Comparison of ENCODE assay signal across 8 cellular contexts in the genomic region with DNA sequence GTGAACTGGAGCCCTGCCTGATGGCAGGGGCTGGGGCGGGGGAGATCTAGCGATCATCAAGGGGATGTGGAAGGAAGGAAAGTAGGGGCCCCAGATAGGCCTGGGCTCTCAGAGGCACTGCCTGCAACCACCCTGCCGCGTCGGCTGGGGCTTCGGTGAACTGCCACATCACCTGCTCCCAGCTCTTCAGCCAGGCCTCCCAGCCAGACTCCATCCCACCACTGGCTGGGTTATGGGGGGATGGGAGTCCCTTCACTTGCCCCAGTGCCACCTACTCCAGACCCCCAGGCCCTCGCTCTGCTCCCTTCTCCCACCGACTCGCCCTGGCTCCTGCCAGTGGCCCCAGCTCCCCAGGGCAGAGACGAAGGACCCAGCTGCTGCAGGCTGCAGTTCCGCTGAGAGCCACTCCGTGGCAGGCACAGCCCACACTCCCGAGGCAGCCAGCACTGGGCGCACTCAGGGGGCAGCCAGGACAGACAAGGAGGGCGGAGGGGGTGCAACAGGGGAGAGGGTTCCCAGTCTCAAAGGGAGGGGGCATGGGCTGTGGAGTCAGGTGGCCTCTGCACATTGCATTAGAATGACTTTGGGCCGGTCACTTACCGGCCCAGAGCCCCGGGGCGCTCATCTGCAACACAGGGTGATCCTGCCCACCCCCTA. TPM values are rescaled to one million over a fixed set of nuclear protein-coding genes. Genes with fewer than 3 reads are reported as not detected.
DNase-seq lines count a peak whose midpoint lies in the region; ATAC-seq, FAIRE-seq and TF ChIP-seq lines count a peak whose summit lies in the region.

No MANE protein-coding gene starts in this region.

- H3K36me3 ChIP-seq in K562 (ENCODE audit: control insufficient read depth, insufficient read depth, low read length) = peaks cover 18% of the 10 kb centered on the region; the same call in 2 of the 3 replicates

- no peaks in the 10 kb centered on the region for H3K36me3 Mint-ChIP-seq in immature natural killer cell

- DNase-seq in A549 (ENCODE audit: low read depth in 1 of 2, low spot score in 1 of 2) = peak; percentile 38 to 92
- peak; percentile 26 for DNase-seq in T-helper 22 cell (ENCODE audit: low read depth)
- peak; percentile 81 to 92 (median 86) for DNase-seq in K562 (ENCODE audit: extremely low read depth in 1 of 4, low spot score in 3 of 4)
- DNase-seq in immature natural killer cell = peak; percentile 38 to 57 (median 47)
- peak; percentile 39 to 47 for DNase-seq in stimulated activated CD4-positive, alpha-beta T cell treated with anti-CD3 and anti-CD28 coated beads, Interleukin-1b, Interleukin-23, amount 100 ng/mL, for 4 hours (ENCODE audit: low read depth in 2 of 2)
- DNase-seq in NOMO-1 treated with dmso at 0.1 percent for 144 hours (lab: John Stamatoyannopoulos, UW; ENCODE audit: unreplicated experiment) = no peak

- in situ Hi-C loops in K562 (cut with MboI) = no loop called here

- H3K4me2 ChIP-seq in A549 (no peak overlapping the region), K562 (ENCODE audit: insufficient read depth, low read length) (peak overlapping the region; percentile 52)

- H3K4me1 Mint-ChIP-seq in immature natural killer cell = no peaks in the 10 kb centered on the region

- H3K27ac Mint-ChIP-seq in immature natural killer cell = no peak overlapping the region

- no peaks in the 10 kb centered on the region for H3K9me1 ChIP-seq in K562 (ENCODE audit: control insufficient read depth, insufficient read depth, low read length)

- FAIRE-seq in A549 (lab: Jason Lieb, UNC) (no peak), K562 (lab: Jason Lieb, UNC) (peak; percentile 46)

- H2AFZ ChIP-seq in K562 (ENCODE audit: low read depth, low read length) = peak overlapping the region; percentile 81

- H3K27me3 ChIP-seq in K562 (ENCODE audit: control insufficient read depth in 2 of 2, insufficient read depth in 2 of 2, low read length in 2 of 2) = no peaks in the 10 kb centered on the region

- no peaks in the 10 kb centered on the region for H4K20me1 ChIP-seq in K562 (replicated peaks; ENCODE audit: control insufficient read depth, insufficient read depth, low read length)

- H3K9me3 Mint-ChIP-seq in immature natural killer cell = no peaks in the 10 kb centered on the region

- H3K4me3 ChIP-seq in A549 (no peak overlapping the region), K562 (no peak overlapping the region)

- peaks cover 58% of the 10 kb centered on the region for H3K79me2 ChIP-seq in K562 (ENCODE audit: control insufficient read depth, insufficient read depth, low read length)

- peak overlapping the region; percentile 82 to 89 for H3K9ac ChIP-seq in K562 (ENCODE audit: insufficient read depth in 1 of 2, low read depth in 2 of 2, low read length in 2 of 2)

- no TSS peak for BruUV-seq in K562 (replicated peaks; lab: Mats Ljungman, UMichigan)

- intact Hi-C loops in K562 (cut with micrococcal nuclease) = loop anchor here (1.0 to 10.0 kb wide), 4 partner anchors 14 to 212 kb away; no protein-coding TSS in a partner anchor

- peak; percentile 71 for TF ChIP-seq CTCF in A549 (IDR thresholded peaks at IDR 0.05)
- peak; percentile 98 to 99 (median 98) for TF ChIP-seq CTCF in K562 (IDR thresholded peaks at IDR 0.05 in 2 of 3, conservative IDR thresholded peaks at IDR 0.05 in 1 of 3; ENCODE audit: insufficient read depth in 2 of 3, low read depth in 1 of 3, low read length in 3 of 3)

- POLR2A ChIA-PET in A549 (lab: Yijun Ruan, JAX) = no interaction called here
- POLR2A ChIA-PET in K562 (lab: Yijun Ruan, JAX) = interaction anchor here (0.6 to 2.0 kb wide), 17 partner anchors 8 to 1756 kb away, joined by 3 to 11 read pairs (median 4); no protein-coding TSS in a partner anchor

- CTCF ChIA-PET in A549 (lab: Yijun Ruan, JAX) = interaction anchor here (0.6 to 5.9 kb wide), 46 partner anchors 10 to 1824 kb away, joined by 3 to 95 read pairs (median 6); a partner anchor contains a TSS
- CTCF ChIA-PET in K562 (lab: Yijun Ruan, JAX; ENCODE audit: low intra/inter-chr PET ratio) = interaction anchor here (0.6 to 4.3 kb wide), 14 partner anchors 21 to 209 kb away, joined by 3 to 27 read pairs (median 6); a partner anchor contains a TSS

- peaks cover 10 to 13% (median 12%) of the 10 kb centered on the region in 3 donors for H3K27me3 Mint-ChIP-seq in immature natural killer cell (ENCODE audit: low read depth in 3 of 3)

- peak; percentile 85 to 93 for ATAC-seq in A549
- ATAC-seq in GM18505 (IDR thresholded peaks at IDR 0.05; ENCODE audit: unreplicated experiment) = peak; percentile 75
- ATAC-seq in HG03457 (IDR thresholded peaks at IDR 0.05; ENCODE audit: unreplicated experiment) = peak; percentile 65
- peak; percentile 79 for ATAC-seq in K562

- H3K4me1 ChIP-seq in A549 (no peaks in the 10 kb centered on the region), K562 (replicated peaks in 1 of 2; ENCODE audit: control insufficient read depth in 2 of 2, insufficient read depth in 2 of 2, low read length in 2 of 2) (peaks cover 77 to 79% of the 10 kb centered on the region in 2 experiments)

- no peak overlapping the region for H3K27ac ChIP-seq in A549
- H3K27ac ChIP-seq in K562 (ENCODE audit: extremely low read depth, low read depth, low read length) = peak overlapping the region; percentile 99

- no peak overlapping the region for H3K4me3 Mint-ChIP-seq in immature natural killer cell

- TF ChIP-seq POLR2A in A549 (IDR thresholded peaks at IDR 0.05; ENCODE audit: low read length) (no peak), GM18505 (IDR thresholded peaks at IDR 0.05; ENCODE audit: borderline replicate concordance, extremely low read depth, insufficient read depth, insufficient read length) (no peak), K562 (conservative IDR thresholded peaks at IDR 0.05) (no peak)

- TF ChIP-seq EP300 in A549 (IDR thresholded peaks at IDR 0.05) = no peak
- 0 out of 2 replicates have a peak, but pooled peaks have one; percentile 4 for TF ChIP-seq EP300 in K562 (IDR thresholded peaks at IDR 0.05; ENCODE audit: low read length)

- no peaks in the 10 kb centered on the region for H3K9me3 ChIP-seq in A549
- H3K9me3 ChIP-seq in K562 (replicated peaks; ENCODE audit: control insufficient read depth, insufficient read depth, low read depth, low read length) = no peaks in the 10 kb centered on the region

- WGBS in A549 (ENCODE audit: missing lambda C conversion rate) = 45% methylated on average over 12 of the region's 19 CpGs
- 29% methylated on average over 19 of the region's 19 CpGs for WGBS in K562 (ENCODE audit: insufficient coverage, low coverage, missing lambda C conversion rate)

- peak; percentile 84 to 88 for TF ChIP-seq RAD21 in A549 (conservative IDR thresholded peaks at IDR 0.05 in 1 of 2, IDR thresholded peaks at IDR 0.05 in 1 of 2)
- TF ChIP-seq RAD21 in K562 (CRISPR knock-in tag; conservative IDR thresholded peaks at IDR 0.05 in 1 of 2, IDR thresholded peaks at IDR 0.05 in 1 of 2) = peak; percentile 98

RNA-seq across cellular contexts. Expression of a gene that starts 15.2 kb away (rescaled TPM):
- polyA plus RNA-seq in A549 (2011; rRNA removed) (0.26 and 0.44 TPM in 2 replicates), A549 (2017; fragmentation: RNase III; extraction: RNeasy Plus Mini Kit Qiagen cat#74134 plus additional on column Dnase treatment) (0.41 to 0.45 TPM (median 0.41 TPM) in 3 replicates), K562 (2011; rRNA removed) (125 and 154 TPM in 2 replicates), K562 (2014; fragmentation: Illumina TruSeq; extraction: Trizol) (222 and 298 TPM in 2 replicates), K562 (2014; fragmentation: Nextera tagmentation; extraction: Ambion mirVana) (10 to 100 TPM; 18.1 to 29.0 TPM), K562 (2014; rRNA removed) (251 and 295 TPM in 2 replicates), immature natural killer cell (not detected)
- 0.61 and 0.78 TPM in 2 replicates for polyA plus RNA-seq in A549 (2012; cell fraction: cytosol; rRNA removed)
- polyA plus RNA-seq in A549 (2012; cell fraction: nucleus; rRNA removed) = 0.84 and 1.3 TPM in 2 replicates
- polyA minus RNA-seq in A549 (2011; rRNA and poly(A)+ RNA removed) = 0.41 and 0.78 TPM in 2 replicates
- total RNA-seq in K562 (2011; cell fraction: chromatin; rRNA removed; ENCODE audit: low replicate concordance) = 101 and 344 TPM in 2 replicates
- total RNA-seq in K562 (2011; cell fraction: nucleolus; rRNA removed) = 421 and 427 TPM in 2 replicates
- total RNA-seq in K562 (2011; cell fraction: nucleoplasm; rRNA removed) = 291 and 342 TPM in 2 replicates
- total RNA-seq in K562 (2014; rRNA removed) (326 and 470 TPM in 2 replicates), K562 (2014; rRNA removed; fragmentation: Illumina TruSeq; extraction: Trizol) (63.4 and 97.8 TPM in 2 replicates), K562 (2015; rRNA removed; fragmentation: Illumina TruSeq; extraction: Trizol) (215 and 218 TPM in 2 replicates), K562 (2021) (368 and 385 TPM in 2 replicates)
- 184 and 684 TPM in 2 replicates for polyA plus RNA-seq in K562 (2011; cell fraction: cytosol; rRNA removed)
- polyA plus RNA-seq in K562 (2011; cell fraction: nucleus; rRNA removed) = 202 and 446 TPM in 2 replicates
- 270 and 304 TPM in 2 replicates for polyA plus RNA-seq in K562 (2012)
- 46.2 and 123 TPM in 2 replicates for polyA minus RNA-seq in K562 (2011; rRNA and poly(A)+ RNA removed)
- 133 and 200 TPM in 2 replicates for polyA minus RNA-seq in K562 (2011; cell fraction: cytosol; rRNA and poly(A)+ RNA removed)
- polyA minus RNA-seq in K562 (2011; cell fraction: nucleus; rRNA and poly(A)+ RNA removed) = 111 and 144 TPM in 2 replicates

RNA-seq across cellular contexts. Expression of a gene that starts 27.9 kb away (rescaled TPM):
- polyA plus RNA-seq in A549 (2011; rRNA removed) (0.42 and 0.52 TPM in 2 replicates), A549 (2017; fragmentation: RNase III; extraction: RNeasy Plus Mini Kit Qiagen cat#74134 plus additional on column Dnase treatment) (0.46 to 0.71 TPM (median 0.51 TPM) in 3 replicates), K562 (2011; rRNA removed) (23.6 and 47.3 TPM in 2 replicates), K562 (2014; fragmentation: Illumina TruSeq; extraction: Trizol) (23.6 and 88.1 TPM in 2 replicates), K562 (2014; fragmentation: Nextera tagmentation; extraction: Ambion mirVana) (1 to 10 TPM; 1.1 to 2.9 TPM), K562 (2014; rRNA removed) (102 and 118 TPM in 2 replicates), immature natural killer cell (1 to 10 TPM in 2 of 3 donors, under 1 TPM in 1; 0.21 to 4.9 (median 2.4) TPM)
- polyA plus RNA-seq in A549 (2012; cell fraction: cytosol; rRNA removed) = 1.1 and 1.9 TPM in 2 replicates
- 1.1 and 3.2 TPM in 2 replicates for polyA plus RNA-seq in A549 (2012; cell fraction: nucleus; rRNA removed)
- polyA minus RNA-seq in A549 (2011; rRNA and poly(A)+ RNA removed) = not detected in 2 replicates
- total RNA-seq in K562 (2011; cell fraction: chromatin; rRNA removed; ENCODE audit: low replicate concordance) = 17.7 and 69.8 TPM in 2 replicates
- 82.0 and 87.6 TPM in 2 replicates for total RNA-seq in K562 (2011; cell fraction: nucleolus; rRNA removed)
- 40.3 and 46.6 TPM in 2 replicates for total RNA-seq in K562 (2011; cell fraction: nucleoplasm; rRNA removed)
- total RNA-seq in K562 (2014; rRNA removed) (121 and 170 TPM in 2 replicates), K562 (2014; rRNA removed; fragmentation: Illumina TruSeq; extraction: Trizol) (3.1 and 4.3 TPM in 2 replicates), K562 (2015; rRNA removed; fragmentation: Illumina TruSeq; extraction: Trizol) (43.2 and 45.8 TPM in 2 replicates), K562 (2021) (111 and 124 TPM in 2 replicates)
- 58.9 and 221 TPM in 2 replicates for polyA plus RNA-seq in K562 (2011; cell fraction: cytosol; rRNA removed)
- 50.4 and 106 TPM in 2 replicates for polyA plus RNA-seq in K562 (2011; cell fraction: nucleus; rRNA removed)
- 87.2 and 107 TPM in 2 replicates for polyA plus RNA-seq in K562 (2012)
- polyA minus RNA-seq in K562 (2011; rRNA and poly(A)+ RNA removed) = 11.7 and 21.2 TPM in 2 replicates
- polyA minus RNA-seq in K562 (2011; cell fraction: cytosol; rRNA and poly(A)+ RNA removed) = 65.3 and 77.5 TPM in 2 replicates
- polyA minus RNA-seq in K562 (2011; cell fraction: nucleus; rRNA and poly(A)+ RNA removed) = 35.9 and 37.0 TPM in 2 replicates

Comparison
In these comparisons a context has a peak if more than half of its experiments do, and no peak if none do; other contexts are left out.
1. RNA of a gene that starts 15.2 kb away (polyA plus RNA-seq): 18.1 to 684 TPM in K562; 0.26 to 1.3 TPM in A549 and not detected in immature natural killer cell; every median in the first group is over 4 times any median in the second.
2. Peak in every context shown above with its lines, with median percentiles within 50 percentile points of each other: ATAC-seq.